ENCODE assay signal across 9 cellular contexts in the genomic region with DNA sequence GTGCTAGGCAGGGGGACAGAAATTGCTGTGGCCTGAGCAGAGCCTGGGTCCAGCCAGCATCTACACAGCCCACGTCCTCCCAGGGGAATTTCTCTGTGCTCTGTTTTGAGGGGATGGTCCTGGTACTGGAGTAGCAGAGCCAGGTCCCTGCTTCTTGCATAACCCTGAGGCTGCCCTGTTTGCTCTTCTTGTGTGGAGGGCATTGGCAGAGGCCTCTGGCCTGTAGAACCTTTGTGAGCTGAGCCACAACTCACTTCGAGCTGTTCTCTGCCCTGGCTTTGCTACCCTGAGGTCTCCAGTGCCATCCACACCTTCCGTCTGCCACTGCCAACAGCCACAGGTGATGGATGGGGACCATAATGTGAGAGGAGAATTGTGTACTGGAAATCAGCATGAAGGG.
"Had no signal": no experiment of that assay in that cellular context is flagged by ENCODE, and none has a peak within 500 bp of the region (broad histone marks: within the 10 kb centered on the region; RNA-seq: fewer than 3 reads in every experiment).

No MANE protein-coding gene starts in this region.

- H3K4me3 Mint-ChIP-seq: GM23338, H9, HFFc6 had no signal

- ATAC-seq: GM23338, HCT116 had no signal

- H3K9me3 Mint-ChIP-seq: HFFc6 had no signal

- DNase-seq: GM23248, GOT3, H7, H9, HCEC 1CT, HFFc6 had no signal

- H3K27ac Mint-ChIP-seq: GM23338, HFFc6 had no signal

- H3K9me3 ChIP-seq: HAP-1 had no signal

- H3K27ac ChIP-seq: GM23248 had no signal

- H3K4me3 ChIP-seq: GM23248, GM23338, HAP-1 had no signal

- H3K36me3 ChIP-seq: HAP-1 had no signal

- H3K4me1 ChIP-seq: HAP-1 had no signal
